ENCODE assay signal across 9 cellular contexts in genomic region chr5:139638090-139638735, GRCh38. TPM values are rescaled to one million over a fixed set of nuclear protein-coding genes. Genes with fewer than 3 reads are reported as not detected.
DNase-seq lines count a peak whose midpoint lies in the region; ATAC-seq and TF ChIP-seq lines count a peak whose summit lies in the region.
"Had no signal": no experiment of that assay in that cellular context is flagged by ENCODE, and none has a peak within 500 bp of the region (broad histone marks: within the 10 kb centered on the region; RNA-seq: fewer than 3 reads in every experiment).

No MANE protein-coding gene starts in this region.

- CTCF ChIA-PET in activated CD8-positive, alpha-beta memory T cell treated with anti-CD3 and anti-CD28 coated beads, Interleukin-2, amount 10 ng/mL, durations not matched to agents 7 days and 5 days (lab: Charles Lee) = interaction anchor here (0.6 to 8.5 kb wide), 8 partner anchors 9 to 137 kb away, joined by 3 to 215 read pairs (median 3); partner anchors contain the start of gene CXXC5

- H3K36me3 Mint-ChIP-seq in activated T-cell treated with anti-CD3 and anti-CD28 coated beads, Interleukin-2, amount 50 U/mL, for 24 hours (ENCODE audit: low read depth) = peaks cover 7% of the 10 kb centered on the region
- H3K36me3 Mint-ChIP-seq in activated CD8-positive, alpha-beta memory T cell treated with anti-CD3 and anti-CD28 coated beads, Interleukin-2, amount 10 ng/mL, durations not matched to agents 7 days and 5 days = peaks cover 5% of the 10 kb centered on the region

- H3K27me3 ChIP-seq in HL-60 (ENCODE audit: insufficient read depth, poor library complexity, severe bottlenecking) = no peaks in the 10 kb centered on the region
- no peaks in the 10 kb centered on the region for H3K27me3 ChIP-seq in muscle layer of colon (ENCODE audit: control insufficient read depth in 1 of 2, insufficient read depth in 2 of 2, low read length in 2 of 2)

- H3K9ac ChIP-seq in muscle layer of colon (ENCODE audit: low read length) = peak overlapping the region; percentile 51

- H3K27ac Mint-ChIP-seq in activated T-cell treated with anti-CD3 and anti-CD28 coated beads, Interleukin-2, amount 50 U/mL, for 24 hours = peak overlapping the region; percentile 63
- no peak overlapping the region for H3K27ac Mint-ChIP-seq in activated CD8-positive, alpha-beta memory T cell treated with anti-CD3 and anti-CD28 coated beads, Interleukin-2, amount 10 ng/mL, durations not matched to agents 7 days and 5 days

- peak overlapping the region; percentile 72 for H3K27ac ChIP-seq in HL-60 (replicated peaks)
- peak overlapping the region; percentile 87 for H3K27ac ChIP-seq in muscle layer of colon (ENCODE audit: low read depth, low read length)
- H3K27ac ChIP-seq in urinary bladder (ENCODE audit: low read depth) = peak overlapping the region; percentile 71
- H3K27ac ChIP-seq: neutrophil had no signal

- peak; percentile 68 for ATAC-seq in SK-N-SH treated with all-trans-retinoic acid at 6 μM for 48 hours
- ATAC-seq in activated CD8-positive, alpha-beta memory T cell treated with anti-CD3 and anti-CD28 coated beads, Interleukin-2, amount 10 ng/mL, durations not matched to agents 7 days and 5 days = no peak

- no peaks in the 10 kb centered on the region for H3K27me3 Mint-ChIP-seq in activated T-cell treated with anti-CD3 and anti-CD28 coated beads, Interleukin-2, amount 50 U/mL, for 24 hours
- no peaks in the 10 kb centered on the region for H3K27me3 Mint-ChIP-seq in activated CD8-positive, alpha-beta memory T cell treated with anti-CD3 and anti-CD28 coated beads, Interleukin-2, amount 10 ng/mL, durations not matched to agents 7 days and 5 days

- no peaks in the 10 kb centered on the region for H3K36me3 ChIP-seq in muscle layer of colon (ENCODE audit: insufficient read depth, low read length)
- H3K36me3 ChIP-seq in urinary bladder (ENCODE audit: insufficient read depth) = no peaks in the 10 kb centered on the region
- H3K36me3 ChIP-seq: neutrophil had no signal

- TF ChIP-seq CTCF in HL-60 (IDR thresholded peaks at IDR 0.05; ENCODE audit: insufficient read depth, low read length) = no peak

- H3K4me3 Mint-ChIP-seq in activated T-cell treated with anti-CD3 and anti-CD28 coated beads, Interleukin-2, amount 50 U/mL, for 24 hours = no peak overlapping the region
- no peak overlapping the region for H3K4me3 Mint-ChIP-seq in activated CD8-positive, alpha-beta memory T cell treated with anti-CD3 and anti-CD28 coated beads, Interleukin-2, amount 10 ng/mL, durations not matched to agents 7 days and 5 days

- H3K4me1 ChIP-seq in muscle layer of colon (ENCODE audit: insufficient read depth, low read length) (peaks cover 38% of the 10 kb centered on the region), urinary bladder (ENCODE audit: insufficient read depth) (no peaks in the 10 kb centered on the region)

- no peak overlapping the region for H3K4me3 ChIP-seq in HL-60 (replicated peaks; ENCODE audit: insufficient read depth, low read length)
- peak overlapping the region; percentile 54 to 80 for H3K4me3 ChIP-seq in muscle layer of colon (ENCODE audit: low read depth in 1 of 2, low read length in 2 of 2)
- peak overlapping the region; percentile 44 for H3K4me3 ChIP-seq in urinary bladder (ENCODE audit: low read depth, low read length)

- no peaks in the 10 kb centered on the region for H3K9me3 ChIP-seq in muscle layer of colon (ENCODE audit: low read length)
- H3K9me3 ChIP-seq: neutrophil had no signal

- H3K9me3 Mint-ChIP-seq in activated T-cell treated with anti-CD3 and anti-CD28 coated beads, Interleukin-2, amount 50 U/mL, for 24 hours = no peaks in the 10 kb centered on the region
- no peaks in the 10 kb centered on the region for H3K9me3 Mint-ChIP-seq in activated CD8-positive, alpha-beta memory T cell treated with anti-CD3 and anti-CD28 coated beads, Interleukin-2, amount 10 ng/mL, durations not matched to agents 7 days and 5 days (ENCODE audit: low read depth)

- H3K4me1 Mint-ChIP-seq in activated T-cell treated with anti-CD3 and anti-CD28 coated beads, Interleukin-2, amount 50 U/mL, for 24 hours (ENCODE audit: low read depth) = peaks cover 37% of the 10 kb centered on the region
- peaks cover 47% of the 10 kb centered on the region for H3K4me1 Mint-ChIP-seq in activated CD8-positive, alpha-beta memory T cell treated with anti-CD3 and anti-CD28 coated beads, Interleukin-2, amount 10 ng/mL, durations not matched to agents 7 days and 5 days

- peak; percentile 35 for DNase-seq in activated T-cell treated with anti-CD3 and anti-CD28 coated beads, Interleukin-2, amount 50 U/mL, for 24 hours
- DNase-seq in activated T-cell treated with anti-CD3 and anti-CD28 coated beads, Interleukin-2, amount 50 U/mL, for 1 hour = no peak
- DNase-seq in HL-60 (ENCODE audit: low read depth in 1 of 2, low spot score in 1 of 2) = peak in 1 of 2 experiments; percentile 39
- peak; percentile 96 for DNase-seq in fibroblast of gingiva (ENCODE audit: low read depth)
- no peak for DNase-seq in activated CD8-positive, alpha-beta memory T cell treated with anti-CD3 and anti-CD28 coated beads, Interleukin-2, amount 10 ng/mL, durations not matched to agents 7 days and 5 days

- WGBS in urinary bladder = 9% methylated on average over 23 of the region's 23 CpGs

TF ChIP-seq in SK-N-SH treated with all-trans-retinoic acid at 6 μM for 48 hours, 23 proteins besides CTCF, POLR2A, EP300 and RAD21:
- TF ChIP-seq ISL1 (CRISPR knock-in tag; IDR thresholded peaks at IDR 0.05) = no peak
- TF ChIP-seq TCF4 (CRISPR knock-in tag; IDR thresholded peaks at IDR 0.05; ENCODE audit: borderline replicate concordance) = peak; percentile 44; the same call in 1 of the 2 replicates

RNA-seq across cellular contexts. Expression of gene CXXC5, which starts 9.9 kb away (rescaled TPM):
- total RNA-seq in urinary bladder = 28.0 TPM
- 28.2 TPM for polyA plus RNA-seq in urinary bladder
- 1 to 10 TPM; 1.8 to 4.1 TPM for total RNA-seq in activated CD8-positive, alpha-beta memory T cell treated with anti-CD3 and anti-CD28 coated beads, Interleukin-2, amount 10 ng/mL, durations not matched to agents 7 days and 5 days

Comparison
In these comparisons a context has a peak if more than half of its experiments do, and no peak if none do; other contexts are left out.
1. DNase-seq: peak in activated T-cell treated with anti-CD3 and anti-CD28 coated beads, Interleukin-2, amount 50 U/mL, for 24 hours (single experiment) and fibroblast of gingiva (single experiment); none in activated T-cell treated with anti-CD3 and anti-CD28 coated beads, Interleukin-2, amount 50 U/mL, for 1 hour (single experiment) and activated CD8-positive, alpha-beta memory T cell treated with anti-CD3 and anti-CD28 coated beads, Interleukin-2, amount 10 ng/mL, durations not matched to agents 7 days and 5 days (single experiment).
2. Peak in every context shown above with its lines, with median percentiles within 50 percentile points of each other: H3K27ac ChIP-seq.